ENCODE assay signal across 25 cellular contexts in the genomic region with DNA sequence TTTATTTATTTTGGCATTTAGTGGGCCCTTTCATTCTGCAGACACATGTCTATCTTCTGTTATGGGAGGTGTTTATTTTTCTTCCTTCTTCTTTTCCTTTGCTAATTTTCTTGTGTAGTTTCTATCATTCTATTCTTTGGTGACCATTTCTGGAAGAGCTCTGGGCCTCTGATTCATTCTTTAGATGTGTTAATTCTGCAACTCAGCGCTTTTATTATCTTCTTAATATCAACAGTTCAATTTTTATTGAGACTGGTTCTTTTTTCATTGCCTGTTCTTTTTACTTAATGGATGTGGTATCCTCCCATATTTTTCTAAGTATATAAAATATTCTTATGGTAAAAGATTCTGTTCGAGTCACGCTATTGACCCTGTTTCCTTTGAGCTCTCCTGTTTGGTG.
A peak's percentile ranks its signal among the peaks of the same experiment; 100 is the strongest.
DNase-seq lines count a peak whose midpoint lies in the region; ATAC-seq, FAIRE-seq and TF ChIP-seq lines count a peak whose summit lies in the region.
"Had no signal": no experiment of that assay in that cellular context is flagged by ENCODE, and none has a peak within 500 bp of the region (broad histone marks: within the 10 kb centered on the region; RNA-seq: fewer than 3 reads in every experiment).

No MANE protein-coding gene starts in this region.

- no peaks in the 10 kb centered on the region for H3K4me1 Mint-ChIP-seq in central memory CD8-positive, alpha-beta T cell

- no peak overlapping the region for H4K91ac ChIP-seq in IMR-90 (ENCODE audit: insufficient read depth, low read depth, low read length)

- peak overlapping the region; percentile 87 for H3K27ac Mint-ChIP-seq in central memory CD8-positive, alpha-beta T cell (ENCODE audit: low read depth)
- H3K27ac Mint-ChIP-seq: B cell; CD4-positive, alpha-beta T cell; CD8-positive, alpha-beta T cell had no signal

- H2BK15ac ChIP-seq in IMR-90 (ENCODE audit: low read depth, low read length): no peak overlapping the region

- no TSS peak for BruUV-seq in IMR-90 (replicated peaks; lab: Mats Ljungman, UMichigan)

- TF ChIP-seq CTCF in A549 (IDR thresholded peaks at IDR 0.05): no peak
- no peak for TF ChIP-seq CTCF in IMR-90 (conservative IDR thresholded peaks at IDR 0.05; ENCODE audit: low read depth, low read length)

- H3K36me3 Mint-ChIP-seq in central memory CD8-positive, alpha-beta T cell (ENCODE audit: insufficient read depth): no peaks in the 10 kb centered on the region
- H3K36me3 Mint-ChIP-seq: CD8-positive, alpha-beta T cell had no signal

- H3K9ac ChIP-seq in IMR-90 (ENCODE audit: low read depth, low read length): no peak overlapping the region
- H3K9ac ChIP-seq: BLaER1 treated with 17β-estradiol and CSF1 and Interleukin-3, amounts not matched to agents 10 nM and 100 nM had no signal

- 88% methylated on average over 3 of the region's 3 CpGs for WGBS in A549 (ENCODE audit: missing lambda C conversion rate)
- WGBS in IMR-90 (ENCODE audit: extremely low coverage in 2 of 2, insufficient read length in 1 of 2), 2 experiments: no CpG with 5 or more reads among the region's 3 CpGs

- H4K8ac ChIP-seq in IMR-90 (ENCODE audit: low read depth in 2 of 2, low read length in 2 of 2): no peak overlapping the region

- H2AFZ ChIP-seq in IMR-90 (replicated peaks; ENCODE audit: low read length, poor library complexity): no peak overlapping the region

- H3K18ac ChIP-seq in IMR-90 (ENCODE audit: low read depth, low read length): no peak overlapping the region

- no peak for TF ChIP-seq EP300 in A549 (IDR thresholded peaks at IDR 0.05)

- no peak overlapping the region for H3K23ac ChIP-seq in IMR-90 (ENCODE audit: low read depth, low read length)

- no peak for TF ChIP-seq RAD21 in A549 (conservative IDR thresholded peaks at IDR 0.05 in 1 of 2, IDR thresholded peaks at IDR 0.05 in 1 of 2)
- TF ChIP-seq RAD21 in IMR-90 (IDR thresholded peaks at IDR 0.05; ENCODE audit: low read length): no peak

- H2AK5ac ChIP-seq in IMR-90 (ENCODE audit: low read depth, low read length): no peak overlapping the region

- no peak overlapping the region for H3K4me3 Mint-ChIP-seq in central memory CD8-positive, alpha-beta T cell
- H3K4me3 Mint-ChIP-seq: B cell; CD4-positive, alpha-beta T cell; CD8-positive, alpha-beta T cell had no signal

- DNase-seq in A549 (ENCODE audit: low read depth in 1 of 2, low spot score in 1 of 2): no peak
- no peak for DNase-seq in IMR-90
- no peak for DNase-seq in central memory CD8-positive, alpha-beta T cell (ENCODE audit: low spot score in 2 of 2)
- no peak for DNase-seq in UCSD-AML1 (lab: John Stamatoyannopoulos, UW; ENCODE audit: unreplicated experiment)
- DNase-seq in effector CD4-positive, alpha-beta T cell: no peak
- DNase-seq: 8988T; AML-193; Caco-2; Calu3; CD4-positive, alpha-beta T cell; CD8-positive, alpha-beta T cell; DMS 273 treated with DMSO at 0.1 percent for 48 hours; DMS153; DMS53; DMS79; DND-41; EL; GDM1 had no signal

- no peak for FAIRE-seq in A549 (lab: Jason Lieb, UNC)
- FAIRE-seq: D721Med, GM12878, GM12892, GM18507 had no signal

- intact Hi-C loops in IMR-90 (cut with micrococcal nuclease): no loop called here

- H3K56ac ChIP-seq in IMR-90 (ENCODE audit: extremely low read depth, insufficient read depth, low read length): no peak overlapping the region

- TF ChIP-seq POLR2A in A549 (IDR thresholded peaks at IDR 0.05; ENCODE audit: low read length): no peak
- TF ChIP-seq POLR2A in IMR-90 (IDR thresholded peaks at IDR 0.05; ENCODE audit: low read depth, low read length): no peak

- no peaks in the 10 kb centered on the region for H3K36me3 ChIP-seq in IMR-90 (ENCODE audit: control insufficient read depth, insufficient read depth, low read length)
- H3K36me3 ChIP-seq: BLaER1 treated with 17β-estradiol and CSF1 and Interleukin-3, amounts not matched to agents 10 nM and 100 nM had no signal

- in situ Hi-C loops in IMR-90 (cut with MboI; ENCODE audit: low sequenced_read_pairs): no loop called here

- H3K4me3 ChIP-seq in A549: no peak overlapping the region
- no peak overlapping the region for H3K4me3 ChIP-seq in IMR-90 (ENCODE audit: insufficient read depth, low read depth, low read length)
- H3K4me3 ChIP-seq: BLaER1 treated with 17β-estradiol and CSF1 and Interleukin-3, amounts not matched to agents 10 nM and 100 nM; GM12878 had no signal

- H4K5ac ChIP-seq in IMR-90 (ENCODE audit: low read depth, low read length): no peak overlapping the region

- H3K27ac ChIP-seq in A549 (no peak overlapping the region), IMR-90 (ENCODE audit: insufficient read depth, low read length) (no peak overlapping the region)
- H3K27ac ChIP-seq: BLaER1 treated with 17β-estradiol and CSF1 and Interleukin-3, amounts not matched to agents 10 nM and 100 nM; C4-2B had no signal

- CTCF ChIA-PET in A549 (lab: Yijun Ruan, JAX): interaction anchor here (1.0 to 1.3 kb wide), 2 partner anchors 47 to 84 kb away, joined by 3 to 6 read pairs; no protein-coding TSS in a partner anchor
- CTCF ChIA-PET in IMR-90 (lab: Yijun Ruan, JAX): no interaction called here

- H3K4me1 ChIP-seq in A549 (no peaks in the 10 kb centered on the region), IMR-90 (ENCODE audit: control insufficient read depth, insufficient read depth, low read length) (no peaks in the 10 kb centered on the region)
- H3K4me1 ChIP-seq: BLaER1 treated with 17β-estradiol and CSF1 and Interleukin-3, amounts not matched to agents 10 nM and 100 nM; Caco-2 had no signal

- no peak overlapping the region for H3K4ac ChIP-seq in IMR-90 (ENCODE audit: low read depth, low read length)

- H3K79me1 ChIP-seq in IMR-90 (ENCODE audit: low read depth in 1 of 2, low read length in 2 of 2): no peaks in the 10 kb centered on the region

- H2AK9ac ChIP-seq in IMR-90 (replicated peaks; ENCODE audit: low read depth, low read length, poor library complexity): no peak overlapping the region

- H3K9me3 ChIP-seq in A549: peaks cover 2% of the 10 kb centered on the region; the same call in 1 of the 3 replicates
- no peaks in the 10 kb centered on the region for H3K9me3 ChIP-seq in IMR-90 (ENCODE audit: control insufficient read depth, insufficient read depth, low read length)
- H3K9me3 ChIP-seq: Caco-2 had no signal

- dilution Hi-C loops in IMR-90 (cut with HindIII; ENCODE audit: low sequenced_read_pairs, unreplicated experiment): no loop called here

- ATAC-seq in A549 (no peak), IMR-90 (ENCODE audit: low read depth) (no peak)
- ATAC-seq in central memory CD8-positive, alpha-beta T cell (replicated peaks; ENCODE audit: extremely low read depth, poor library complexity, severe bottlenecking): no peak
- ATAC-seq: CD8-positive, alpha-beta T cell; GM12878 had no signal

- H2BK20ac ChIP-seq in IMR-90 (ENCODE audit: low read depth, low read length): no peak overlapping the region

- H2BK120ac ChIP-seq in IMR-90 (ENCODE audit: low read depth, low read length): no peak overlapping the region

- H3K4me2 ChIP-seq in A549 (no peak overlapping the region), IMR-90 (ENCODE audit: low read depth, low read length) (no peak overlapping the region)
- H3K4me2 ChIP-seq: BLaER1 treated with 17β-estradiol and CSF1 and Interleukin-3, amounts not matched to agents 10 nM and 100 nM had no signal

- H3K14ac ChIP-seq in IMR-90 (replicated peaks; ENCODE audit: low read depth, low read length): no peak overlapping the region

- peaks cover 40% of the 10 kb centered on the region for H3K27me3 Mint-ChIP-seq in central memory CD8-positive, alpha-beta T cell
- H3K27me3 Mint-ChIP-seq: CD4-positive, alpha-beta T cell had no signal

- H3K9me1 ChIP-seq in IMR-90 (ENCODE audit: insufficient read depth, low read length): no peaks in the 10 kb centered on the region

- H4K20me1 ChIP-seq in IMR-90 (ENCODE audit: insufficient read depth, low read length): no peaks in the 10 kb centered on the region
- H4K20me1 ChIP-seq: BLaER1 treated with 17β-estradiol and CSF1 and Interleukin-3, amounts not matched to agents 10 nM and 100 nM had no signal

- H3K27me3 ChIP-seq in IMR-90 (ENCODE audit: control insufficient read depth, insufficient read depth, low read length): peaks cover 2% of the 10 kb centered on the region; the same call in 1 of the 2 replicates
- H3K27me3 ChIP-seq: BLaER1 treated with 17β-estradiol and CSF1 and Interleukin-3, amounts not matched to agents 10 nM and 100 nM had no signal

- no peaks in the 10 kb centered on the region for H3K9me3 Mint-ChIP-seq in central memory CD8-positive, alpha-beta T cell

- POLR2A ChIA-PET in A549 (lab: Yijun Ruan, JAX) (no interaction called here), IMR-90 (lab: Charles Lee; ENCODE audit: unreplicated experiment) (no interaction called here)

- H2BK5ac ChIP-seq in IMR-90 (ENCODE audit: low read depth, low read length, poor library complexity, severe bottlenecking): no peak overlapping the region

TF ChIP-seq in A549, 52 proteins besides CTCF, POLR2A, EP300 and RAD21:
- TF ChIP-seq MAFK (IDR thresholded peaks at IDR 0.05; ENCODE audit: partially characterized antibody): peak; percentile 80
- TF ChIP-seq HOXB13 (CRISPR knock-in tag; IDR thresholded peaks at IDR 0.05; ENCODE audit: low read depth): no peak
- no peak for TF ChIP-seq NR3C1 (IDR thresholded peaks at IDR 0.05)

TF ChIP-seq in IMR-90, 13 proteins besides CTCF, POLR2A, EP300 and RAD21:
- no peak for TF ChIP-seq MXI1 (IDR thresholded peaks at IDR 0.05; ENCODE audit: borderline replicate concordance, low read depth, low read length)
- TF ChIP-seq MAZ (IDR thresholded peaks at IDR 0.05; ENCODE audit: borderline replicate concordance, low read depth, low read length): no peak
- TF ChIP-seq MAFK (IDR thresholded peaks at IDR 0.05; ENCODE audit: low read depth, low read length): peak; percentile 28; the same call in 1 of the 2 replicates
